25 cellular contexts compared by ENCODE assay signal in the genomic region with DNA sequence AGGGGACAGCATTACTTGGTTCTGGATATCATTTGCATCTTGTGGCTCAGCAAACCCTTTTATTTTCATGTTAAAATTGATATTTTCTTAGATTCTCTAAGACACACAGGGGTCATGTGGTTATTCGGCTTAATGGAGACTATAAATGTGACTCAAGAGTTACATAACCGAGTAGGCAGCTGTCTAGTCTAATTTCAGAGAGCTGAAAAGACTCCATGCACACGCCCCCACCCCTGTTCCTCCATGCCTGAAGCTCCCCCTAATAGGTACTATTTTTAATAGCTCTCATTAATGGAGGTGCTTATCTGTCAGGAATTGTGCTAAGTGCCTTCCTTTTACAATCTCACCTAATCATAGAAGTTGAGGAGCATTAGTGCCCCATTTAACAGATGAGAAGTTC.
"Had no signal": no experiment of that assay in that cellular context is flagged by ENCODE, and none has a peak within 500 bp of the region (broad histone marks: within the 10 kb centered on the region; RNA-seq: fewer than 3 reads in every experiment).

No MANE protein-coding gene starts in this region.

- H3K4me3 ChIP-seq: esophagus squamous epithelium, left lung, ovary, right lobe of liver, smooth muscle cell, stomach, thyroid gland had no signal

- DNase-seq: cerebellar nuclear complex; cortex of kidney; effector memory CD8-positive, alpha-beta T cell; erythroblast; esophagus squamous epithelium; foreskin melanocyte; glutamatergic neuron; kidney; left lung; mesenchymal stem cell; midbrain; natural killer cell; occipital lobe; ovary; posterior cingulate gyrus; right lobe of liver; stimulated activated CD4-positive, alpha-beta T cell treated with anti-CD3 and anti-CD28 coated beads, Interleukin-12 subunit alpha, Interleukin-12 subunit beta, amount 100 ng/mL, for 4 hours; stimulated activated CD4-positive, alpha-beta T cell treated with anti-CD3 and anti-CD28 coated beads, Interleukin-1b, Interleukin-23, amount 100 ng/mL, for 48 hours; stimulated activated CD4-positive, alpha-beta T cell treated with anti-CD3 and anti-CD28 coated beads, Interleukin-4, amount 100 ng/mL, for 1 hour; stimulated activated naive CD4-positive, alpha-beta T cell treated with Interleukin-2 at 50 U/mL for 16 hours; stomach; thyroid gland; trophoblast cell had no signal

- H3K4me2 ChIP-seq: smooth muscle cell had no signal

- H3K27me3 ChIP-seq: esophagus squamous epithelium, left lung, ovary, right lobe of liver, stomach, thyroid gland had no signal

- H3K4me1 ChIP-seq: left lung, right lobe of liver, stomach, thyroid gland had no signal

- H3K36me3 ChIP-seq: esophagus squamous epithelium, left lung, ovary, right lobe of liver, stomach, thyroid gland had no signal

- ATAC-seq: effector memory CD8-positive, alpha-beta T cell; left lung; natural killer cell; right lobe of liver; stimulated activated effector memory CD8-positive, alpha-beta T cell treated with anti-CD3 and anti-CD28 coated beads, Interleukin-12 subunit alpha, Interleukin-12 subunit beta, amount 100 ng/mL, for 72 hours had no signal

- H3K27ac ChIP-seq: esophagus squamous epithelium, left lung, ovary, right lobe of liver, stomach, thyroid gland had no signal
